Comparison of ENCODE assay signal across 8 cellular contexts in genomic region chr17:16428098-16428882, GRCh38. TPM values are rescaled to one million over a fixed set of nuclear protein-coding genes. Genes with fewer than 3 reads are reported as not detected.
DNase-seq lines count a peak whose midpoint lies in the region; ATAC-seq and TF ChIP-seq lines count a peak whose summit lies in the region.

No MANE protein-coding gene starts in this region.

- H3K9ac ChIP-seq in Karpas-422 (ENCODE audit: low read length) = peak overlapping the region; percentile 41; the same call in 1 of the 2 replicates

- no peaks in the 10 kb centered on the region for H3F3A ChIP-seq in DOHH2 (ENCODE audit: control insufficient read depth, insufficient read depth)

- H3K9me3 ChIP-seq in DOHH2 (ENCODE audit: control insufficient read depth, insufficient read depth, low read length) = no peaks in the 10 kb centered on the region
- H3K9me3 ChIP-seq in Karpas-422 (ENCODE audit: low read length) = no peaks in the 10 kb centered on the region

- H3K79me2 ChIP-seq in DOHH2 (ENCODE audit: control insufficient read depth, low read length) (no peaks in the 10 kb centered on the region), Karpas-422 (ENCODE audit: low read length) (no peaks in the 10 kb centered on the region)

- H3K4me1 ChIP-seq in DOHH2 (ENCODE audit: control insufficient read depth, low read length) (peaks cover 8% of the 10 kb centered on the region), Karpas-422 (ENCODE audit: low read length) (peaks cover 7% of the 10 kb centered on the region)

- ATAC-seq in GM21381 (IDR thresholded peaks at IDR 0.05; ENCODE audit: unreplicated experiment) (no peak), GM21526 (IDR thresholded peaks at IDR 0.05; ENCODE audit: low FRiP score, unreplicated experiment) (no peak)

- 0 out of 2 replicates have a peak overlapping the region, but pooled peaks have one; percentile 6 for H3K4me2 ChIP-seq in DOHH2 (ENCODE audit: low read length)
- H3K4me2 ChIP-seq in Karpas-422 (ENCODE audit: low read depth, low read length, poor library complexity, severe bottlenecking) = peak overlapping the region; percentile 14

- H3K27me3 ChIP-seq in DOHH2 (ENCODE audit: control insufficient read depth, low read length) (no peaks in the 10 kb centered on the region), Karpas-422 (ENCODE audit: low read length) (no peaks in the 10 kb centered on the region)

- no peak overlapping the region for H3K27ac ChIP-seq in DOHH2 (ENCODE audit: low read depth, low read length)
- no peak overlapping the region for H3K27ac ChIP-seq in Karpas-422 (ENCODE audit: low read length)

- H3K9me2 ChIP-seq in DOHH2 (replicated peaks; ENCODE audit: control insufficient read depth, low read length) = no peaks in the 10 kb centered on the region
- no peaks in the 10 kb centered on the region for H3K9me2 ChIP-seq in Karpas-422 (replicated peaks; ENCODE audit: insufficient read depth, low read length)

- H3K36me3 ChIP-seq in DOHH2 (ENCODE audit: control insufficient read depth, low read length) = no peaks in the 10 kb centered on the region
- H3K36me3 ChIP-seq in Karpas-422 (ENCODE audit: insufficient read depth, low read length) = no peaks in the 10 kb centered on the region

- H4K20me1 ChIP-seq in DOHH2 (ENCODE audit: control insufficient read depth, insufficient read depth, low read depth, low read length) (no peaks in the 10 kb centered on the region), Karpas-422 (ENCODE audit: insufficient read depth, low read depth, low read length) (no peaks in the 10 kb centered on the region)

- peak overlapping the region; percentile 33; the same call in 1 of the 2 replicates for H2AFZ ChIP-seq in Karpas-422 (ENCODE audit: low read length)

- H3K4me3 ChIP-seq in DOHH2 (ENCODE audit: low read length) (no peak overlapping the region), Karpas-422 (ENCODE audit: low read length) (no peak overlapping the region), fibroblast of the aortic adventitia (ENCODE audit: low read depth, low read length) (no peak overlapping the region)

- peak; percentile 94 for DNase-seq in Karpas-422
- DNase-seq in activated CD4-positive, alpha-beta T cell treated with anti-CD3 and anti-CD28 coated beads, Interleukin-2, amount 50 U/mL, for 1 hour = peak; percentile 46
- peak; percentile 49 for DNase-seq in fibroblast of the aortic adventitia (ENCODE audit: low read depth)
- DNase-seq in pons (ENCODE audit: low spot score) = peak; percentile 49
- DNase-seq in retina = no peak

- TF ChIP-seq CTCF in DOHH2 (IDR thresholded peaks at IDR 0.05; ENCODE audit: low read depth, low read length, poor library complexity, severe bottlenecking) (peak; percentile 95), fibroblast of the aortic adventitia (IDR thresholded peaks at IDR 0.05; ENCODE audit: insufficient read depth, low read length) (peak; percentile 70)

RNA-seq across cellular contexts. Expression of gene TRPV2, which starts 12.9 kb away (rescaled TPM):
- total RNA-seq in Karpas-422 (2014; rRNA removed; shearing (Covaris generic); ENCODE audit: low replicate concordance) = 14.2 and 30.1 TPM in 2 replicates
- 5.3 and 45.3 TPM in 2 replicates for total RNA-seq in fibroblast of the aortic adventitia (ENCODE audit: low replicate concordance)

RNA-seq across cellular contexts. Expression of gene UBB, which starts 47.4 kb away (rescaled TPM):
- 1,060 and 1,155 TPM in 2 replicates for total RNA-seq in Karpas-422 (2014; rRNA removed; shearing (Covaris generic); ENCODE audit: low replicate concordance)
- total RNA-seq in fibroblast of the aortic adventitia (ENCODE audit: low replicate concordance) = 773 and 1,074 TPM in 2 replicates
